Comparison of ENCODE assay signal across 29 cellular contexts in genomic region chr15:86433983-86434382, GRCh38.
"Had no signal": no experiment of that assay in that cellular context is flagged by ENCODE, and none has a peak within 500 bp of the region (broad histone marks: within the 10 kb centered on the region; RNA-seq: fewer than 3 reads in every experiment).

No MANE protein-coding gene starts in this region.

- DNase-seq: activated CD4-positive, alpha-beta memory T cell treated with anti-CD3 and anti-CD28 coated beads, Interleukin-2, amount 10 ng/mL, durations not matched to agents 7 days and 5 days; activated CD4-positive, alpha-beta T cell treated with anti-CD3 and anti-CD28 coated beads for 36 hours; activated CD4-positive, alpha-beta T cell treated with anti-CD3 and anti-CD28 coated beads, Interleukin-2, amount 10 ng/mL, durations not matched to agents 7 days and 5 days; activated CD4-positive, alpha-beta T cell treated with anti-CD3 and anti-CD28 coated beads, Interleukin-2, amount 50 U/mL, for 4 hours; activated CD4-positive, CD25-positive, alpha-beta regulatory T cell; activated CD4-positive, CD25-positive, alpha-beta regulatory T cell treated with anti-CD3 and anti-CD28 coated beads, Interleukin-2, amount 50 U/mL, for 72 hours; activated CD8-positive, alpha-beta memory T cell treated with anti-CD3 and anti-CD28 coated beads, Interleukin-2, amount 10 ng/mL, durations not matched to agents 7 days and 5 days; activated CD8-positive, alpha-beta memory T cell treated with anti-CD3 and anti-CD28 coated beads, Interleukin-2, amount 50 U/mL, for 4 hours; activated gamma-delta T cell; activated naive CD4-positive, alpha-beta T cell; activated naive CD4-positive, alpha-beta T cell treated with anti-CD3 and anti-CD28 coated beads, Interleukin-2, amount 50 U/mL, for 16 hours; activated naive CD8-positive, alpha-beta T cell treated with anti-CD3 and anti-CD28 coated beads, Interleukin-2, amount 10 ng/mL, durations not matched to agents 7 days and 5 days; activated T-cell treated with anti-CD3 and anti-CD28 coated beads, Interleukin-2, amount 50 U/mL, for 1 hour; activated T-cell treated with anti-CD3 and anti-CD28 coated beads, Interleukin-2, amount 50 U/mL, for 48 hours; amniotic stem cell; anterior cingulate cortex; brain microvascular endothelial cell; caudate nucleus; cortex of kidney; dermis blood vessel endothelial cell; effector CD8-positive, alpha-beta T cell; esophagus squamous epithelium; foreskin melanocyte; heart right ventricle; T-helper 1 cell; T-helper 17 cell had no signal

- ATAC-seq: activated CD4-positive, alpha-beta T cell treated with anti-CD3 and anti-CD28 coated beads for 36 hours; activated CD8-positive, alpha-beta memory T cell treated with anti-CD3 and anti-CD28 coated beads, Interleukin-2, amount 10 ng/mL, durations not matched to agents 7 days and 5 days; gastroesophageal sphincter; heart right ventricle; T-helper 17 cell had no signal

- H3K27ac Mint-ChIP-seq: activated CD4-positive, alpha-beta memory T cell treated with anti-CD3 and anti-CD28 coated beads, Interleukin-2, amount 10 ng/mL, durations not matched to agents 7 days and 5 days; activated CD4-positive, alpha-beta T cell treated with anti-CD3 and anti-CD28 coated beads for 36 hours; activated CD4-positive, alpha-beta T cell treated with anti-CD3 and anti-CD28 coated beads, Interleukin-2, amount 10 ng/mL, durations not matched to agents 7 days and 5 days; activated CD8-positive, alpha-beta memory T cell treated with anti-CD3 and anti-CD28 coated beads, Interleukin-2, amount 10 ng/mL, durations not matched to agents 7 days and 5 days; activated naive CD8-positive, alpha-beta T cell treated with anti-CD3 and anti-CD28 coated beads, Interleukin-2, amount 10 ng/mL, durations not matched to agents 7 days and 5 days; activated T-helper 1 cell treated with anti-CD3 and anti-CD28 coated beads, Interleukin-12 subunit alpha, Interleukin-12 subunit beta, Interleukin-2, Interleukin-4 antibody, amounts not matched to agents 30 ng/mL and 10 ng/mL and 1 ng/mL, durations not matched to agents 14 hours and 24 hours and 36 hours; T-helper 17 cell; T-helper 2 cell treated with Interferon-gamma antibody and Interleukin-4, amounts not matched to agents 5 μg/mL and 100 μg/mL, for 36 hours had no signal

- H3K4me1 Mint-ChIP-seq: activated CD4-positive, alpha-beta memory T cell treated with anti-CD3 and anti-CD28 coated beads, Interleukin-2, amount 10 ng/mL, durations not matched to agents 7 days and 5 days; activated CD4-positive, alpha-beta T cell treated with anti-CD3 and anti-CD28 coated beads for 36 hours; activated CD4-positive, alpha-beta T cell treated with anti-CD3 and anti-CD28 coated beads, Interleukin-2, amount 10 ng/mL, durations not matched to agents 7 days and 5 days; activated CD8-positive, alpha-beta memory T cell treated with anti-CD3 and anti-CD28 coated beads, Interleukin-2, amount 10 ng/mL, durations not matched to agents 7 days and 5 days; activated naive CD8-positive, alpha-beta T cell treated with anti-CD3 and anti-CD28 coated beads, Interleukin-2, amount 10 ng/mL, durations not matched to agents 7 days and 5 days; T-helper 17 cell had no signal

- H3K4me3 Mint-ChIP-seq: activated CD4-positive, alpha-beta memory T cell treated with anti-CD3 and anti-CD28 coated beads, Interleukin-2, amount 10 ng/mL, durations not matched to agents 7 days and 5 days; activated CD4-positive, alpha-beta T cell treated with anti-CD3 and anti-CD28 coated beads for 36 hours; activated CD4-positive, alpha-beta T cell treated with anti-CD3 and anti-CD28 coated beads, Interleukin-2, amount 10 ng/mL, durations not matched to agents 7 days and 5 days; activated CD8-positive, alpha-beta memory T cell treated with anti-CD3 and anti-CD28 coated beads, Interleukin-2, amount 10 ng/mL, durations not matched to agents 7 days and 5 days; activated naive CD8-positive, alpha-beta T cell treated with anti-CD3 and anti-CD28 coated beads, Interleukin-2, amount 10 ng/mL, durations not matched to agents 7 days and 5 days; activated T-helper 1 cell treated with anti-CD3 and anti-CD28 coated beads, Interleukin-12 subunit alpha, Interleukin-12 subunit beta, Interleukin-2, Interleukin-4 antibody, amounts not matched to agents 30 ng/mL and 10 ng/mL and 1 ng/mL, durations not matched to agents 14 hours and 24 hours and 36 hours; T-helper 17 cell; T-helper 2 cell treated with Interferon-gamma antibody and Interleukin-4, amounts not matched to agents 5 μg/mL and 100 μg/mL, for 36 hours had no signal

- H3K27me3 Mint-ChIP-seq: activated CD4-positive, alpha-beta T cell treated with anti-CD3 and anti-CD28 coated beads, Interleukin-2, amount 10 ng/mL, durations not matched to agents 7 days and 5 days; activated CD8-positive, alpha-beta memory T cell treated with anti-CD3 and anti-CD28 coated beads, Interleukin-2, amount 10 ng/mL, durations not matched to agents 7 days and 5 days; activated naive CD8-positive, alpha-beta T cell treated with anti-CD3 and anti-CD28 coated beads, Interleukin-2, amount 10 ng/mL, durations not matched to agents 7 days and 5 days had no signal

- H3K36me3 Mint-ChIP-seq: activated CD8-positive, alpha-beta memory T cell treated with anti-CD3 and anti-CD28 coated beads, Interleukin-2, amount 10 ng/mL, durations not matched to agents 7 days and 5 days; activated naive CD8-positive, alpha-beta T cell treated with anti-CD3 and anti-CD28 coated beads, Interleukin-2, amount 10 ng/mL, durations not matched to agents 7 days and 5 days had no signal

- H3K9me3 Mint-ChIP-seq: activated CD4-positive, alpha-beta T cell treated with anti-CD3 and anti-CD28 coated beads, Interleukin-2, amount 10 ng/mL, durations not matched to agents 7 days and 5 days; activated naive CD8-positive, alpha-beta T cell treated with anti-CD3 and anti-CD28 coated beads, Interleukin-2, amount 10 ng/mL, durations not matched to agents 7 days and 5 days; activated T-helper 1 cell treated with anti-CD3 and anti-CD28 coated beads, Interleukin-12 subunit alpha, Interleukin-12 subunit beta, Interleukin-2, Interleukin-4 antibody, amounts not matched to agents 30 ng/mL and 10 ng/mL and 1 ng/mL, durations not matched to agents 14 hours and 24 hours and 36 hours; T-helper 2 cell treated with Interferon-gamma antibody and Interleukin-4, amounts not matched to agents 5 μg/mL and 100 μg/mL, for 36 hours had no signal
